In genomic region chr2:234048049-234048448, GRCh38 we compare ENCODE assay signal across 26 cellular contexts. TPM values are rescaled to one million over a fixed set of nuclear protein-coding genes. Genes with fewer than 3 reads are reported as not detected.
DNase-seq lines count a peak whose midpoint lies in the region; ATAC-seq, FAIRE-seq and TF ChIP-seq lines count a peak whose summit lies in the region.
"Had no signal": no experiment of that assay in that cellular context is flagged by ENCODE, and none has a peak within 500 bp of the region (broad histone marks: within the 10 kb centered on the region; RNA-seq: fewer than 3 reads in every experiment).

No MANE protein-coding gene starts in this region.

- FAIRE-seq in astrocyte (lab: Jason Lieb, UNC) (no peak), keratinocyte (lab: Jason Lieb, UNC) (peak; percentile 23)
- FAIRE-seq: A204.1, GM12891, GM19239, HepG2 had no signal

- no peak overlapping the region for H2AFZ ChIP-seq in PC-3 (ENCODE audit: low read length)
- no peak overlapping the region for H2AFZ ChIP-seq in astrocyte (ENCODE audit: low read depth, low read length)
- no peak overlapping the region for H2AFZ ChIP-seq in keratinocyte (ENCODE audit: control insufficient read depth, low read length)
- H2AFZ ChIP-seq: GM23248 had no signal

- no peaks in the 10 kb centered on the region for H3K36me3 Mint-ChIP-seq in astrocyte (ENCODE audit: low read depth, unreplicated experiment)

- POLR2A ChIA-PET in PC-3 (lab: Charles Lee; ENCODE audit: unreplicated experiment), result no interaction called here

- ATAC-seq in PC-3 (no peak), GM19455 (IDR thresholded peaks at IDR 0.05; ENCODE audit: unreplicated experiment) (no peak), HG03439 (IDR thresholded peaks at IDR 0.05; ENCODE audit: unreplicated experiment) (no peak)
- ATAC-seq: HepG2 had no signal

- TF ChIP-seq CTCF in PC-3 (conservative IDR thresholded peaks at IDR 0.05; ENCODE audit: low read depth, low read length), result no peak
- TF ChIP-seq CTCF in astrocyte (IDR thresholded peaks at IDR 0.05; ENCODE audit: insufficient read depth, low read depth, low read length), result no peak
- TF ChIP-seq CTCF in keratinocyte (optimal IDR thresholded peaks at IDR 0.05 in 1 of 3, IDR thresholded peaks at IDR 0.05 in 1 of 3, conservative IDR thresholded peaks at IDR 0.05 in 1 of 3; ENCODE audit: extremely low read depth in 1 of 3, insufficient read depth in 2 of 3, low read length in 3 of 3), result no peak

- H3K9me1 ChIP-seq in keratinocyte (ENCODE audit: control insufficient read depth, extremely low read depth, insufficient read depth, low read length), result no peaks in the 10 kb centered on the region

- no peaks in the 10 kb centered on the region for H3K79me2 ChIP-seq in PC-3 (ENCODE audit: low read length)
- no peaks in the 10 kb centered on the region for H3K79me2 ChIP-seq in astrocyte (ENCODE audit: insufficient read depth, low read length)
- H3K79me2 ChIP-seq in keratinocyte (ENCODE audit: control insufficient read depth, insufficient read depth, low read length), result no peaks in the 10 kb centered on the region

- dilution Hi-C loops in keratinocyte (cut with MboI; ENCODE audit: extremely low pct_ligation_motif_present, low sequenced_read_pairs), result no loop called here

- H3K27me3 ChIP-seq in PC-3 (ENCODE audit: low read length), result no peaks in the 10 kb centered on the region
- H3K27me3 ChIP-seq in astrocyte (ENCODE audit: insufficient read depth, low read length), result no peaks in the 10 kb centered on the region
- H3K27me3 ChIP-seq in keratinocyte (ENCODE audit: control insufficient read depth, extremely low read depth, insufficient read depth, low read length), result no peaks in the 10 kb centered on the region

- H3K9me2 ChIP-seq in PC-3 (replicated peaks; ENCODE audit: low read length), result no peaks in the 10 kb centered on the region

- DNase-seq in PC-3 (peak; percentile 35), astrocyte (ENCODE audit: low read depth) (peak; percentile 25), keratinocyte (ENCODE audit: low read depth, low spot score) (no peak), renal cortical epithelial cell (ENCODE audit: low read depth) (peak; percentile 36), SKM-1 treated with dmso at 0.1 percent for 144 hours (lab: John Stamatoyannopoulos, UW; ENCODE audit: unreplicated experiment) (no peak)
- DNase-seq: ACHN; AML-193; Caco-2; CD4-positive, alpha-beta T cell; DMS153; DND-41; EL; KBM-7 had no signal

- H3K9ac ChIP-seq in PC-3 (ENCODE audit: low read length) (no peak overlapping the region), astrocyte (ENCODE audit: low read length) (no peak overlapping the region), keratinocyte (ENCODE audit: control insufficient read depth, extremely low read depth, insufficient read depth, low read length) (no peak overlapping the region)
- H3K9ac ChIP-seq: GM23248 had no signal

- H3K27ac ChIP-seq in PC-3 (ENCODE audit: low read length) (no peak overlapping the region), astrocyte (ENCODE audit: low read depth, low read length) (no peak overlapping the region), keratinocyte (ENCODE audit: control insufficient read depth, insufficient read depth, low read length) (no peak overlapping the region)
- H3K27ac ChIP-seq: C4-2B, GM23248 had no signal

- H3K9me3 Mint-ChIP-seq in astrocyte (ENCODE audit: unreplicated experiment), result no peaks in the 10 kb centered on the region
- H3K9me3 Mint-ChIP-seq: IgD-negative memory B cell had no signal

- H3K4me2 ChIP-seq in PC-3 (ENCODE audit: low read length) (no peak overlapping the region), astrocyte (ENCODE audit: low read length) (no peak overlapping the region), keratinocyte (ENCODE audit: control insufficient read depth, extremely low read depth, insufficient read depth, low read depth, low read length) (no peak overlapping the region)

- H3K9me3 ChIP-seq in PC-3 (ENCODE audit: low read length) (no peaks in the 10 kb centered on the region), astrocyte (ENCODE audit: insufficient read depth, low read depth, low read length) (peaks cover 3% of the 10 kb centered on the region), keratinocyte (ENCODE audit: control insufficient read depth, low read depth, low read length) (no peaks in the 10 kb centered on the region)
- H3K9me3 ChIP-seq: Caco-2, HAP-1 had no signal

- no peak overlapping the region for H3K27ac Mint-ChIP-seq in astrocyte (ENCODE audit: unreplicated experiment)
- H3K27ac Mint-ChIP-seq: CD4-positive, alpha-beta T cell; IgD-negative memory B cell had no signal

- peaks cover 7% of the 10 kb centered on the region for H3K4me1 Mint-ChIP-seq in astrocyte (ENCODE audit: low read depth, unreplicated experiment)
- H3K4me1 Mint-ChIP-seq: IgD-negative memory B cell had no signal

- H3F3A ChIP-seq in PC-3 (ENCODE audit: low read length, unreplicated experiment), result no peaks in the 10 kb centered on the region

- H4K20me1 ChIP-seq in PC-3 (ENCODE audit: low read length), result no peaks in the 10 kb centered on the region
- H4K20me1 ChIP-seq in astrocyte (ENCODE audit: insufficient read depth, low read length), result no peaks in the 10 kb centered on the region
- no peaks in the 10 kb centered on the region for H4K20me1 ChIP-seq in keratinocyte (ENCODE audit: control insufficient read depth, extremely low read depth, insufficient read depth, low read length)

- intact Hi-C loops in PC-3 (cut with micrococcal nuclease), result no loop called here

- CTCF ChIA-PET in PC-3 (lab: Charles Lee), result no interaction called here

- no peaks in the 10 kb centered on the region for H3K27me3 Mint-ChIP-seq in astrocyte (ENCODE audit: low read depth, unreplicated experiment)
- H3K27me3 Mint-ChIP-seq: CD4-positive, alpha-beta T cell; IgD-negative memory B cell had no signal

- no TSS peak for BruUV-seq in PC-3 (replicated peaks; lab: Mats Ljungman, UMichigan)

- no peak overlapping the region for H3K4me3 ChIP-seq in PC-3 (ENCODE audit: low read length)
- H3K4me3 ChIP-seq in astrocyte (ENCODE audit: insufficient read depth, low read depth, low read length), result no peak overlapping the region
- no peak overlapping the region for H3K4me3 ChIP-seq in keratinocyte (ENCODE audit: control insufficient read depth in 2 of 3, extremely low read depth in 1 of 3, insufficient read depth in 2 of 3, low read depth in 1 of 3, low read length in 3 of 3)
- H3K4me3 ChIP-seq: GM23248, HAP-1 had no signal

- no peaks in the 10 kb centered on the region for H3K36me3 ChIP-seq in PC-3 (ENCODE audit: low read depth, low read length)
- no peaks in the 10 kb centered on the region for H3K36me3 ChIP-seq in astrocyte (ENCODE audit: insufficient read depth, low read length)
- H3K36me3 ChIP-seq in keratinocyte (ENCODE audit: control insufficient read depth in 2 of 2, extremely low read depth in 1 of 2, insufficient read depth in 2 of 2, low read length in 2 of 2), result no peaks in the 10 kb centered on the region
- H3K36me3 ChIP-seq: HAP-1 had no signal

- H3K4me3 Mint-ChIP-seq in astrocyte (ENCODE audit: unreplicated experiment), result no peak overlapping the region
- H3K4me3 Mint-ChIP-seq: CD4-positive, alpha-beta T cell; IgD-negative memory B cell had no signal

- H3K4me1 ChIP-seq in PC-3 (ENCODE audit: insufficient read depth, low read length) (peaks cover 13% of the 10 kb centered on the region), astrocyte (ENCODE audit: insufficient read depth, low read length) (peaks cover 7% of the 10 kb centered on the region), keratinocyte (ENCODE audit: control insufficient read depth, extremely low read depth, insufficient read depth, low read length) (peaks cover 23% of the 10 kb centered on the region)
- H3K4me1 ChIP-seq: Caco-2, HAP-1 had no signal

RNA-seq across cellular contexts. Expression of gene SPP2, which starts 2.5 kb away (rescaled TPM):
- total RNA-seq in PC-3 (2014; rRNA removed) (not detected in 2 replicates), astrocyte (not detected in 2 replicates), renal cortical epithelial cell (not detected in 2 replicates)
- 0.13 to 0.14 TPM in 2 of 3 replicates, not detected in the other for polyA plus RNA-seq in keratinocyte
- polyA plus RNA-seq in keratinocyte (2011; ENCODE audit: low read depth), result not detected
- polyA plus RNA-seq in keratinocyte (2011; cell fraction: cytosol; rRNA removed), result 0.09 TPM in 1 of 2 replicates, not detected in the other
- 0.20 TPM in 1 of 2 replicates, not detected in the other for polyA plus RNA-seq in keratinocyte (2011; cell fraction: nucleus; rRNA removed)
- 0.17 TPM in 1 of 2 replicates, not detected in the other for polyA plus RNA-seq in keratinocyte (2012; ENCODE audit: low replicate concordance)
- not detected in 3 replicates for polyA minus RNA-seq in keratinocyte
- not detected for polyA minus RNA-seq in keratinocyte (2011; cell fraction: cytosol; rRNA and poly(A)+ RNA removed)
- polyA minus RNA-seq in keratinocyte (2011; cell fraction: nucleus; rRNA and poly(A)+ RNA removed), result not detected in 2 replicates
- total RNA-seq: Caco-2; CD4-positive, alpha-beta T cell; G401; GM23248; H4; HepG2 had no signal
- polyA plus RNA-seq: BJ, GM23248, HepG2, IgD-negative memory B cell had no signal

Comparison
In these comparisons a context has a peak if more than half of its experiments do, and no peak if none do; other contexts are left out.
1. DNase-seq: peak in PC-3 (single experiment), astrocyte (single experiment) and renal cortical epithelial cell (single experiment); none in keratinocyte (single experiment) and SKM-1 treated with dmso at 0.1 percent for 144 hours (single experiment).